In genomic region chr20:49397525-49397924, GRCh38 we compare ENCODE assay signal across 10 cellular contexts.
DNase-seq lines count a peak whose midpoint lies in the region; ATAC-seq and TF ChIP-seq lines count a peak whose summit lies in the region.
"Had no signal": no experiment of that assay in that cellular context is flagged by ENCODE, and none has a peak within 500 bp of the region (broad histone marks: within the 10 kb centered on the region; RNA-seq: fewer than 3 reads in every experiment).

No MANE protein-coding gene starts in this region.

- no peak overlapping the region for H3K9ac ChIP-seq in rectal smooth muscle tissue (ENCODE audit: low read length)

- H3K4me3 Mint-ChIP-seq in stimulated activated memory B cell treated with anti-CD40 and anti-IgM and Interleukin-4, amounts not matched to agents 10 μg/mL and 1 μg/mL and 100 μg/mL, for 72 hours = no peak overlapping the region

- no peaks in the 10 kb centered on the region for H3K4me1 Mint-ChIP-seq in stimulated activated memory B cell treated with anti-CD40 and anti-IgM and Interleukin-4, amounts not matched to agents 10 μg/mL and 1 μg/mL and 100 μg/mL, for 72 hours

- H3K4me3 ChIP-seq in GM12864 (ENCODE audit: low read depth, low read length) (no peak overlapping the region), rectal smooth muscle tissue (ENCODE audit: low read length) (no peak overlapping the region)

- H3K36me3 ChIP-seq in rectal smooth muscle tissue (ENCODE audit: control insufficient read depth, insufficient read depth, low read length) = no peaks in the 10 kb centered on the region
- H3K36me3 ChIP-seq: neutrophil had no signal

- H3K4me1 ChIP-seq in rectal smooth muscle tissue (ENCODE audit: control insufficient read depth, insufficient read depth, low read length) = peaks cover 31% of the 10 kb centered on the region

- TF ChIP-seq CTCF in GM12864 (IDR thresholded peaks at IDR 0.05; ENCODE audit: low read depth, low read length, missing control alignments) = no peak

- DNase-seq in GM12864 (ENCODE audit: low read depth) = peak; percentile 7
- peak; percentile 92 for DNase-seq in NCI-H82 (lab: John Stamatoyannopoulos, UW)
- DNase-seq in ecto neural progenitor cell (ENCODE audit: low spot score) = peak; percentile 40
- DNase-seq in epidermal melanocyte (ENCODE audit: insufficient read length, low spot score) = no peak
- DNase-seq: activated CD4-positive, alpha-beta T cell treated with anti-CD3 and anti-CD28 coated beads, Interleukin-2, amount 50 U/mL, for 4 hours; kidney glomerular epithelial cell had no signal

- H3K36me3 Mint-ChIP-seq in stimulated activated memory B cell treated with anti-CD40 and anti-IgM and Interleukin-4, amounts not matched to agents 10 μg/mL and 1 μg/mL and 100 μg/mL, for 72 hours = no peaks in the 10 kb centered on the region

- H3K9me3 Mint-ChIP-seq in stimulated activated memory B cell treated with anti-CD40 and anti-IgM and Interleukin-4, amounts not matched to agents 10 μg/mL and 1 μg/mL and 100 μg/mL, for 72 hours = peaks cover 4% of the 10 kb centered on the region

- no peak overlapping the region for H3K27ac Mint-ChIP-seq in stimulated activated memory B cell treated with anti-CD40 and anti-IgM and Interleukin-4, amounts not matched to agents 10 μg/mL and 1 μg/mL and 100 μg/mL, for 72 hours

- H3K27me3 Mint-ChIP-seq in stimulated activated memory B cell treated with anti-CD40 and anti-IgM and Interleukin-4, amounts not matched to agents 10 μg/mL and 1 μg/mL and 100 μg/mL, for 72 hours = peaks cover 21% of the 10 kb centered on the region

- ATAC-seq in GM21786 (IDR thresholded peaks at IDR 0.05; ENCODE audit: unreplicated experiment) = no peak
- ATAC-seq in stimulated activated memory B cell treated with anti-CD40 and anti-IgM and Interleukin-4, amounts not matched to agents 10 μg/mL and 1 μg/mL and 100 μg/mL, for 72 hours = no peak

- H3K27me3 ChIP-seq in rectal smooth muscle tissue (ENCODE audit: control insufficient read depth, insufficient read depth, low read length) = no peaks in the 10 kb centered on the region

- H3K27ac ChIP-seq in rectal smooth muscle tissue (ENCODE audit: low read depth, low read length) = peak overlapping the region; percentile 21
- H3K27ac ChIP-seq: neutrophil had no signal
